In the genomic region with DNA sequence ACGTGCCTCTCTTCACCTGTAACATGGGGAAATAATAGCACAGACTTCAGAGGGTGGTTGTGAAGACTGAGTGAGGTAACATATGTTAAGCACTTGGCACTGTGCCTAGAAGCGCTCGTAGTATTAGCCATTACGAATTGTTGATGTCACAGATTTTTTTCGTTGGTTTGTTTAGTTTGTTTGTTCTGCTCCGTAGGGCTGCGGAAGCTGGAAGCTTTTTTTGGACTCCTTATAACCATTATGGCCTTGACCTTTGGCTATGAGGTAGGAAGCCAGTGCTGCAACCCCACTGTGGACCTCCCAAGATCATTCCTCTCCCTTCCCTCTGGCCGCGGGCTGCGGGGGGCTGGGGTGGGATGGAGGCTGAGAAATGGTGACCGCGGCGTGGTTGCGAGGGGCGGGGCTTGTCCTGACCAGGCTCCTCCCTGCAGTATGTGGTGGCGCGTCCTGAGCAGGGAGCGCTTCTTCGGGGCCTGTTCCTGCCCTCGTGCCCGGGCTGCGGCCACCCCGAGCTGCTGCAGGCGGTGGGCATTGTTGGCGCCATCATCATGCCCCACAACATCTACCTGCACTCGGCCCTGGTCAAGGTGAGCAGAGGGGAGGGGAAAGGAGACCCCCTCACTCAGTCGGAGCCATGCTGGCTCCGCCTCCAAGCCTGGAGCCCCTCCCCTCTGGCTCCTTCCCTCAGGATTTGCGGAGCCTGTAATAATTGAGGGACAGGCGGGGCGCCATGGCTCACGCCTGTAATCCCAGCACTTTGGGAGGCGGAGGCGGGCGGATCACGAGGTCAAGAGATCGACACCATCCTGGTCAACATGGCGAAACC, we compare ENCODE assay signal across 7 cellular contexts. TPM values are rescaled to one million over a fixed set of nuclear protein-coding genes. Genes with fewer than 3 reads are reported as not detected.
DNase-seq lines count a peak whose midpoint lies in the region; ATAC-seq and TF ChIP-seq lines count a peak whose summit lies in the region.

No MANE protein-coding gene starts in this region.

- H3K36me3 ChIP-seq in NT2/D1 (ENCODE audit: insufficient read depth, insufficient read length, low read length) (no peaks in the 10 kb centered on the region), endocrine pancreas (ENCODE audit: control insufficient read depth, insufficient read depth, low read length) (no peaks in the 10 kb centered on the region), mucosa of descending colon (ENCODE audit: low read depth) (no peaks in the 10 kb centered on the region), aorta (ENCODE audit: control insufficient read depth in 1 of 2, insufficient read depth in 2 of 2, low read length in 1 of 2) (no peaks in the 10 kb centered on the region)

- TF ChIP-seq CTCF in HFFc6 (IDR thresholded peaks at IDR 0.05), result no peak
- TF ChIP-seq CTCF in mucosa of descending colon (IDR thresholded peaks at IDR 0.05), result no peak

- H3K36me3 Mint-ChIP-seq in HFFc6 (ENCODE audit: low read depth), result no peaks in the 10 kb centered on the region

- peaks cover 16% of the 10 kb centered on the region for H3K4me1 Mint-ChIP-seq in HFFc6 (ENCODE audit: low read depth)

- ATAC-seq in mucosa of descending colon, result peak; percentile 91
- peak; percentile 81 for ATAC-seq in aorta (ENCODE audit: low FRiP score)
- ATAC-seq in HG03439 (IDR thresholded peaks at IDR 0.05; ENCODE audit: unreplicated experiment), result no peak
- ATAC-seq in HG03159 (IDR thresholded peaks at IDR 0.05; ENCODE audit: unreplicated experiment), result no peak

- H3K9me3 ChIP-seq in NT2/D1 (ENCODE audit: insufficient read depth, low read length) (no peaks in the 10 kb centered on the region), endocrine pancreas (ENCODE audit: control insufficient read depth, low read length) (no peaks in the 10 kb centered on the region), mucosa of descending colon (no peaks in the 10 kb centered on the region), aorta (ENCODE audit: control insufficient read depth, low read length) (no peaks in the 10 kb centered on the region)

- no peak overlapping the region for H3K27ac ChIP-seq in aorta (ENCODE audit: low read depth in 1 of 2, low read length in 2 of 2)

- H3K27me3 ChIP-seq in NT2/D1 (ENCODE audit: insufficient read depth, insufficient read length) (peaks cover 13% of the 10 kb centered on the region), endocrine pancreas (ENCODE audit: control insufficient read depth, insufficient read depth, low read length) (no peaks in the 10 kb centered on the region), aorta (ENCODE audit: control insufficient read depth in 1 of 2, insufficient read depth in 2 of 2, low read length in 1 of 2) (no peaks in the 10 kb centered on the region)

- H3K27me3 Mint-ChIP-seq in HFFc6 (ENCODE audit: insufficient read depth), result peaks cover 6% of the 10 kb centered on the region

- WGBS in aorta, 2 donors, result 19 to 22% methylated on average over 36 to 38 of the region's 38 CpGs

- DNase-seq in HFFc6 (peak; percentile 57), NT2/D1 (ENCODE audit: low read depth, low spot score) (no peak), mucosa of descending colon (peak; percentile 83 to 88 (median 84)), aorta (peak; percentile 67 to 87)

- peak overlapping the region; percentile 58 for H3K9ac ChIP-seq in NT2/D1 (ENCODE audit: insufficient read length, low read depth)
- no peak overlapping the region for H3K9ac ChIP-seq in endocrine pancreas (ENCODE audit: control insufficient read depth, insufficient read depth, low read length)

- intact Hi-C loops in mucosa of descending colon (cut with DNase I, micrococcal nuclease), result no loop called here
- intact Hi-C loops in aorta (cut with DNase I), result no loop called here

- 0 out of 2 replicates have a peak overlapping the region, but pooled peaks have one; percentile 26 for H3K27ac Mint-ChIP-seq in HFFc6

- H3K4me1 ChIP-seq in NT2/D1 (ENCODE audit: insufficient read depth, insufficient read length) (peaks cover 14% of the 10 kb centered on the region), endocrine pancreas (ENCODE audit: control insufficient read depth, insufficient read depth, low read length) (no peaks in the 10 kb centered on the region), mucosa of descending colon (ENCODE audit: low read depth) (peaks cover 5% of the 10 kb centered on the region), aorta (ENCODE audit: control insufficient read depth in 1 of 2, insufficient read depth in 2 of 2, low read length in 2 of 2) (no peaks in the 10 kb centered on the region)

- H3K4me3 ChIP-seq in NT2/D1 (ENCODE audit: insufficient read length, low read depth) (peak overlapping the region; percentile 45), endocrine pancreas (ENCODE audit: control insufficient read depth, insufficient read depth, low read length) (peak overlapping the region; percentile 33), mucosa of descending colon (no peak overlapping the region), aorta (ENCODE audit: low read length in 2 of 2) (no peak overlapping the region)

- no peaks in the 10 kb centered on the region for H3K9me3 Mint-ChIP-seq in HFFc6

- H3K4me3 Mint-ChIP-seq in HFFc6, result peak overlapping the region; percentile 81

RNA-seq across cellular contexts. Expression of gene SLC11A1, which starts 5.5 kb away (rescaled TPM):
- total RNA-seq in HFFc6 (2021; fragmentation: NEBNext Ultra II Directional; extraction: Animal tissue kit (Norgen Biotek cat#: 25700)), result under 1 TPM; 0.05 to 0.16 (median 0.11) TPM
- total RNA-seq in mucosa of descending colon, result 1 to 10 TPM; 1.2 to 7.8 (median 5.3) TPM
- 10 to 100 TPM; 40.1 to 56.1 TPM for total RNA-seq in aorta
- 1 to 10 TPM; 1.9 to 4.1 TPM for polyA plus RNA-seq in aorta

RNA-seq across cellular contexts. Expression of gene CTDSP1, which starts 12.1 kb away (rescaled TPM):
- 10 to 100 TPM; 72.0 to 82.0 (median 75.5) TPM for total RNA-seq in HFFc6 (2021; fragmentation: NEBNext Ultra II Directional; extraction: Animal tissue kit (Norgen Biotek cat#: 25700))
- total RNA-seq in mucosa of descending colon, result 100 to 1,000 TPM; 142 to 221 (median 165) TPM
- total RNA-seq in aorta, result 100 to 1,000 TPM; 141 to 162 TPM
- polyA plus RNA-seq in aorta, result 100 to 1,000 TPM in 1 of 2 donors, 10 to 100 TPM in 1; 61.6 to 137 TPM

RNA-seq across cellular contexts. Expression of gene CATIP, which starts 30.9 kb away (rescaled TPM):
- not detected for total RNA-seq in HFFc6 (2021; fragmentation: NEBNext Ultra II Directional; extraction: Animal tissue kit (Norgen Biotek cat#: 25700))
- not detected for total RNA-seq in mucosa of descending colon
- not detected for total RNA-seq in aorta
- polyA plus RNA-seq in aorta, result under 1 TPM; 0.03 to 0.50 TPM

RNA-seq across cellular contexts. Expression of gene VIL1, which starts 31.3 kb away (rescaled TPM):
- not detected for total RNA-seq in HFFc6 (2021; fragmentation: NEBNext Ultra II Directional; extraction: Animal tissue kit (Norgen Biotek cat#: 25700))
- total RNA-seq in mucosa of descending colon, result 100 to 1,000 TPM; 194 to 550 (median 341) TPM
- total RNA-seq in aorta, result under 1 TPM in 1 of 2 donors, not detected in 1; 0.65 TPM
- 10 to 100 TPM in 1 of 2 donors, 1 to 10 TPM in 1; 1.1 to 40.3 TPM for polyA plus RNA-seq in aorta

Comparison
In these comparisons a context has a peak if more than half of its experiments do, and no peak if none do; other contexts are left out.
1. H3K4me3 ChIP-seq: peak in NT2/D1 (single experiment) and endocrine pancreas (single experiment); none in mucosa of descending colon (single experiment) and aorta (0 of 2).
2. ATAC-seq: peak in mucosa of descending colon (single experiment) and aorta (single experiment); none in HG03439 (single experiment) and HG03159 (single experiment).
3. RNA of gene SLC11A1, which starts 5.5 kb away (total RNA-seq): 40.1 to 56.1 TPM in aorta; 1.2 to 7.8 TPM in mucosa of descending colon and 0.05 to 0.16 TPM in HFFc6; every median in the first group is over 4 times any median in the second.